In genomic region chr22:29704528-29705285, GRCh38 we compare ENCODE assay signal across 11 cellular contexts. TPM values are rescaled to one million over a fixed set of nuclear protein-coding genes. Genes with fewer than 3 reads are reported as not detected.
A peak's percentile ranks its signal among the peaks of the same experiment; 100 is the strongest.
DNase-seq lines count a peak whose midpoint lies in the region; ATAC-seq and TF ChIP-seq lines count a peak whose summit lies in the region.
"Had no signal": no experiment of that assay in that cellular context is flagged by ENCODE, and none has a peak within 500 bp of the region (broad histone marks: within the 10 kb centered on the region; RNA-seq: fewer than 3 reads in every experiment).

No MANE protein-coding gene starts in this region.

- H3K4me1 ChIP-seq in BLaER1 treated with 17β-estradiol and CSF1 and Interleukin-3, amounts not matched to agents 10 nM and 100 nM: peaks cover 39 to 79% (median 76%) of the 10 kb centered on the region in 10 experiments
- H3K4me1 ChIP-seq in mesodermal cell (ENCODE audit: control insufficient read depth, insufficient read depth, low read length, poor library complexity, severe bottlenecking): peaks cover 8% of the 10 kb centered on the region
- H3K4me1 ChIP-seq in MM.1S (ENCODE audit: low read length): no peaks in the 10 kb centered on the region

- peaks cover 10% of the 10 kb centered on the region for H3K4me1 Mint-ChIP-seq in activated CD4-positive, alpha-beta T cell treated with anti-CD3 and anti-CD28 coated beads for 36 hours

- no peak overlapping the region for H3K4me3 Mint-ChIP-seq in activated CD4-positive, alpha-beta T cell treated with anti-CD3 and anti-CD28 coated beads for 36 hours

- H4K20me1 ChIP-seq in BLaER1 treated with 17β-estradiol and CSF1 and Interleukin-3, amounts not matched to agents 10 nM and 100 nM: peaks cover 0 to 24% (median 0%) of the 10 kb centered on the region in 11 experiments; a peak in 2 of 22 replicates
- no peaks in the 10 kb centered on the region for H4K20me1 ChIP-seq in MM.1S (ENCODE audit: insufficient read depth, low read length)

- peak overlapping the region in 8 of 11 experiments; percentile 48 to 73 (median 62); a peak in 16 of 22 replicates for H3K9ac ChIP-seq in BLaER1 treated with 17β-estradiol and CSF1 and Interleukin-3, amounts not matched to agents 10 nM and 100 nM
- H3K9ac ChIP-seq in MM.1S (ENCODE audit: low read length): no peak overlapping the region

- CTCF ChIA-PET in activated CD4-positive, alpha-beta T cell treated with anti-CD3 and anti-CD28 coated beads for 36 hours (lab: Charles Lee): interaction anchor here (0.6 kb wide), 1 partner anchor 128 kb away, joined by 3 read pairs; no protein-coding TSS in a partner anchor

- no peaks in the 10 kb centered on the region for H3K79me2 ChIP-seq in MM.1S (ENCODE audit: low read length)

- no peaks in the 10 kb centered on the region for H3K9me3 ChIP-seq in BLaER1 treated with 17β-estradiol and CSF1 and Interleukin-3, amounts not matched to agents 10 nM and 100 nM (replicated peaks in 1 of 11)
- no peaks in the 10 kb centered on the region for H3K9me3 ChIP-seq in mesodermal cell (ENCODE audit: control insufficient read depth, low read length)
- no peaks in the 10 kb centered on the region for H3K9me3 ChIP-seq in MM.1S (replicated peaks; ENCODE audit: insufficient read depth, low read length)
- H3K9me3 ChIP-seq: adrenal gland had no signal

- POLR2A ChIA-PET in activated CD4-positive, alpha-beta T cell treated with anti-CD3 and anti-CD28 coated beads for 36 hours (lab: Charles Lee): no interaction called here

- no peak overlapping the region for H3K27ac Mint-ChIP-seq in activated CD4-positive, alpha-beta T cell treated with anti-CD3 and anti-CD28 coated beads for 36 hours

- H2AFZ ChIP-seq in MM.1S (ENCODE audit: low read length): no peak overlapping the region

- H3K4me2 ChIP-seq in BLaER1 treated with 17β-estradiol and CSF1 and Interleukin-3, amounts not matched to agents 10 nM and 100 nM: peak overlapping the region in 10 of 11 experiments; percentile 26 to 91 (median 80); a peak in 19 of 22 replicates
- no peak overlapping the region for H3K4me2 ChIP-seq in MM.1S (ENCODE audit: low read depth, low read length)

- TF ChIP-seq CTCF in astrocyte of the cerebellum (IDR thresholded peaks at IDR 0.05; ENCODE audit: low read depth, low read length, missing control alignments) (no peak), MM.1S (IDR thresholded peaks at IDR 0.05; ENCODE audit: low read length) (no peak)

- H3K27ac ChIP-seq in BLaER1 treated with 17β-estradiol and CSF1 and Interleukin-3, amounts not matched to agents 10 nM and 100 nM: peak overlapping the region in 8 of 11 experiments; percentile 59 to 79 (median 73); a peak in 16 of 22 replicates
- H3K27ac ChIP-seq in mesodermal cell (ENCODE audit: low read depth, low read length, severe bottlenecking) (peak overlapping the region; percentile 23), MM.1S (ENCODE audit: low read length) (no peak overlapping the region)
- H3K27ac ChIP-seq: adrenal gland had no signal

- no peaks in the 10 kb centered on the region for H3K36me3 Mint-ChIP-seq in activated CD4-positive, alpha-beta T cell treated with anti-CD3 and anti-CD28 coated beads for 36 hours (ENCODE audit: low read depth)

- H3K36me3 ChIP-seq in BLaER1 treated with 17β-estradiol and CSF1 and Interleukin-3, amounts not matched to agents 10 nM and 100 nM: no peaks in the 10 kb centered on the region
- H3K36me3 ChIP-seq in mesodermal cell (ENCODE audit: control insufficient read depth, insufficient read depth, low read length) (no peaks in the 10 kb centered on the region), MM.1S (replicated peaks; ENCODE audit: insufficient read depth, low read length) (no peaks in the 10 kb centered on the region)
- H3K36me3 ChIP-seq: adrenal gland had no signal

- DNase-seq in HuH-7 (ENCODE audit: low spot score): peak; percentile 74
- DNase-seq in astrocyte of the cerebellum (ENCODE audit: low read depth): peak; percentile 50
- no peak for DNase-seq in MM.1S
- DNase-seq in activated CD4-positive, alpha-beta T cell treated with anti-CD3 and anti-CD28 coated beads for 36 hours: no peak
- no peak for DNase-seq in stimulated activated CD4-positive, alpha-beta T cell treated with anti-CD3 and anti-CD28 coated beads, Interleukin-1b, Interleukin-23, amount 100 ng/mL, for 48 hours
- DNase-seq: stimulated activated CD4-positive, alpha-beta T cell treated with anti-CD3 and anti-CD28 coated beads, Interleukin-4, amount 100 ng/mL, for 1 hour had no signal

- peaks cover 2% of the 10 kb centered on the region for H3K27me3 Mint-ChIP-seq in activated CD4-positive, alpha-beta T cell treated with anti-CD3 and anti-CD28 coated beads for 36 hours

- in situ Hi-C loops in astrocyte of the cerebellum (cut with HindIII; ENCODE audit: low sequenced_read_pairs): no loop called here

- no peaks in the 10 kb centered on the region for H3K9me2 ChIP-seq in MM.1S (replicated peaks; ENCODE audit: insufficient read depth, low read length)

- WGBS in mesodermal cell (ENCODE audit: insufficient coverage in 2 of 2), 2 experiments: 44 to 55% methylated on average over 5 to 6 of the region's 14 CpGs

- peaks cover 0 to 8% (median 0%) of the 10 kb centered on the region in 11 experiments; a peak in 1 of 22 replicates for H3K27me3 ChIP-seq in BLaER1 treated with 17β-estradiol and CSF1 and Interleukin-3, amounts not matched to agents 10 nM and 100 nM
- H3K27me3 ChIP-seq in MM.1S (replicated peaks; ENCODE audit: insufficient read depth, low read length): no peaks in the 10 kb centered on the region
- H3K27me3 ChIP-seq: adrenal gland had no signal

- no peaks in the 10 kb centered on the region for H3F3A ChIP-seq in MM.1S (ENCODE audit: insufficient read depth, low read length)

- intact Hi-C loops in activated CD4-positive, alpha-beta T cell treated with anti-CD3 and anti-CD28 coated beads for 36 hours (cut with DNase I, micrococcal nuclease): no loop called here

- H3K9me3 Mint-ChIP-seq in activated CD4-positive, alpha-beta T cell treated with anti-CD3 and anti-CD28 coated beads for 36 hours (ENCODE audit: low read depth): no peaks in the 10 kb centered on the region

- ATAC-seq in HG02885 (IDR thresholded peaks at IDR 0.05; ENCODE audit: poor library complexity, unreplicated experiment): no peak
- no peak for ATAC-seq in activated CD4-positive, alpha-beta T cell treated with anti-CD3 and anti-CD28 coated beads for 36 hours

- H3K4me3 ChIP-seq in BLaER1 treated with 17β-estradiol and CSF1 and Interleukin-3, amounts not matched to agents 10 nM and 100 nM: peak overlapping the region in 1 of 10 experiments; percentile 13; a peak in 1 of 20 replicates
- no peak overlapping the region for H3K4me3 ChIP-seq in astrocyte of the cerebellum (ENCODE audit: low read depth, low read length)
- H3K4me3 ChIP-seq in mesodermal cell (ENCODE audit: extremely low read depth, insufficient read depth, low read length, poor library complexity, severe bottlenecking): no peak overlapping the region
- H3K4me3 ChIP-seq in MM.1S (ENCODE audit: low read length): no peak overlapping the region
- H3K4me3 ChIP-seq: adrenal gland had no signal

RNA-seq across cellular contexts. Expression of gene CABP7, which starts 15.1 kb away (rescaled TPM):
- polyA plus RNA-seq in mesodermal cell (2013, experiment 1 of 2): 0.59 TPM
- polyA plus RNA-seq in mesodermal cell (2013, experiment 2 of 2): 0.40 TPM
- not detected for total RNA-seq in activated CD4-positive, alpha-beta T cell treated with anti-CD3 and anti-CD28 coated beads for 36 hours
- total RNA-seq: kidney epithelial cell had no signal

Comparison
In these comparisons a context has a peak if more than half of its experiments do, and no peak if none do; other contexts are left out.
1. DNase-seq: peak in HuH-7 (single experiment) and astrocyte of the cerebellum (single experiment); none in MM.1S (single experiment), activated CD4-positive, alpha-beta T cell treated with anti-CD3 and anti-CD28 coated beads for 36 hours (single experiment) and stimulated activated CD4-positive, alpha-beta T cell treated with anti-CD3 and anti-CD28 coated beads, Interleukin-1b, Interleukin-23, amount 100 ng/mL, for 48 hours (single experiment).